ENCODE assay signal across 8 cellular contexts in genomic region chr11:122843281-122844150, GRCh38. TPM values are rescaled to one million over a fixed set of nuclear protein-coding genes. Genes with fewer than 3 reads are reported as not detected.
DNase-seq lines count a peak whose midpoint lies in the region; ATAC-seq, FAIRE-seq and TF ChIP-seq lines count a peak whose summit lies in the region.

No MANE protein-coding gene starts in this region.

- H3K4me1 ChIP-seq in DND-41 (ENCODE audit: insufficient read depth, low read length), result peaks cover 15% of the 10 kb centered on the region
- peaks cover 11% of the 10 kb centered on the region; the same call in 1 of the 2 replicates for H3K4me1 ChIP-seq in GM12878 (ENCODE audit: control insufficient read depth, insufficient read depth, low read length)
- no peaks in the 10 kb centered on the region for H3K4me1 ChIP-seq in gastroesophageal sphincter
- H3K4me1 ChIP-seq in heart left ventricle, result no peaks in the 10 kb centered on the region

- TF ChIP-seq EP300 in GM12878 (IDR thresholded peaks at IDR 0.05; ENCODE audit: borderline replicate concordance in 1 of 2, control insufficient read depth in 1 of 2, low read depth in 2 of 2, low read length in 2 of 2) (no peak), gastroesophageal sphincter (IDR thresholded peaks at IDR 0.05) (no peak)

- H3K79me2 ChIP-seq in DND-41 (ENCODE audit: insufficient read depth, low read length) (no peaks in the 10 kb centered on the region), GM12878 (ENCODE audit: control insufficient read depth, insufficient read depth, low read length) (no peaks in the 10 kb centered on the region)

- no peak overlapping the region for H3K4me2 ChIP-seq in DND-41 (ENCODE audit: insufficient read depth, low read length)
- peak overlapping the region; percentile 56 for H3K4me2 ChIP-seq in GM12878 (ENCODE audit: control insufficient read depth, insufficient read depth)

- H3K4me3 ChIP-seq in DND-41 (ENCODE audit: low read depth in 1 of 2, low read length in 2 of 2) (no peak overlapping the region), GM12878 (no peak overlapping the region), gastroesophageal sphincter (no peak overlapping the region), heart left ventricle (no peak overlapping the region)

- intact Hi-C loops in GM12878 (cut with micrococcal nuclease; ENCODE audit: unreplicated experiment), result no loop called here
- intact Hi-C loops in heart left ventricle (cut with DNase I), result loop anchor here in 1 of 10 donors (10.0 kb wide), 1 partner anchor 209 kb away; no protein-coding TSS in a partner anchor

- H3K9ac ChIP-seq in DND-41 (ENCODE audit: low read depth, low read length), result no peak overlapping the region
- no peak overlapping the region for H3K9ac ChIP-seq in GM12878 (ENCODE audit: control insufficient read depth, insufficient read depth, low read length)

- SMC1A ChIA-PET in GM12878 (lab: Charles Lee; ENCODE audit: uncharacterized antibody, unreplicated experiment), result interaction anchor here (0.6 to 15.4 kb wide), 15 partner anchors 9 to 414 kb away, joined by 3 to 485 read pairs (median 5); no protein-coding TSS in a partner anchor

- RAD21 ChIA-PET in GM12878 (lab: Charles Lee; ENCODE audit: unreplicated experiment), result interaction anchor here (0.6 to 2.8 kb wide), 13 partner anchors 9 to 179 kb away, joined by 3 to 21 read pairs (median 5); no protein-coding TSS in a partner anchor

- 11% methylated on average over 10 of the region's 10 CpGs for WGBS in GM12878 (ENCODE audit: insufficient coverage, insufficient replicate concordance, low lambda C conversion rate, missing lambda C conversion rate)
- 64 to 86% methylated on average over 9 to 10 of the region's 10 CpGs for WGBS in gastroesophageal sphincter (ENCODE audit: low coverage in 1 of 2), 2 donors
- WGBS in heart left ventricle, 4 donors, result 48 to 56% (median 53%) methylated on average over 10 of the region's 10 CpGs

- H3K36me3 ChIP-seq in DND-41 (ENCODE audit: insufficient read depth, low read length) (no peaks in the 10 kb centered on the region), GM12878 (ENCODE audit: control insufficient read depth in 2 of 2, insufficient read depth in 2 of 2, low read length in 1 of 2) (no peaks in the 10 kb centered on the region), gastroesophageal sphincter (no peaks in the 10 kb centered on the region), heart left ventricle (no peaks in the 10 kb centered on the region)

- H4K20me1 ChIP-seq in DND-41 (ENCODE audit: insufficient read depth, low read length) (no peaks in the 10 kb centered on the region), GM12878 (ENCODE audit: control insufficient read depth, insufficient read depth) (no peaks in the 10 kb centered on the region)

- peaks cover 5% of the 10 kb centered on the region for H3K27me3 ChIP-seq in DND-41 (ENCODE audit: insufficient read depth, low read length, poor library complexity)
- no peaks in the 10 kb centered on the region for H3K27me3 ChIP-seq in GM12878 (replicated peaks in 1 of 2; ENCODE audit: control insufficient read depth in 2 of 2, insufficient read depth in 2 of 2, low read length in 1 of 2)
- H3K27me3 ChIP-seq in gastroesophageal sphincter, result peaks cover 5% of the 10 kb centered on the region
- no peaks in the 10 kb centered on the region for H3K27me3 ChIP-seq in heart left ventricle

- peak; percentile 90 for FAIRE-seq in GM12878 (lab: Jason Lieb, UNC)

- CTCF ChIA-PET in GM12878 (lab: Yijun Ruan, JAX), result interaction anchor here (0.9 to 15.1 kb wide), 8 partner anchors 9 to 214 kb away, joined by 3 to 484 read pairs (median 18); no protein-coding TSS in a partner anchor

- TF ChIP-seq CTCF in DND-41 (IDR thresholded peaks at IDR 0.05; ENCODE audit: borderline replicate concordance, extremely low read depth, low read length, poor library complexity, severe bottlenecking), result no peak
- TF ChIP-seq CTCF in GM12878 (IDR thresholded peaks at IDR 0.05 in 2 of 3, conservative IDR thresholded peaks at IDR 0.05 in 1 of 3; ENCODE audit: control insufficient read depth in 2 of 3, extremely low read depth in 1 of 3, insufficient read depth in 1 of 3, low read depth in 3 of 3, low read length in 3 of 3), result no peak
- no peak for TF ChIP-seq CTCF in gastroesophageal sphincter (IDR thresholded peaks at IDR 0.05)
- TF ChIP-seq CTCF in heart left ventricle (IDR thresholded peaks at IDR 0.05), result no peak

- H3K9me3 ChIP-seq in DND-41 (ENCODE audit: insufficient read depth, low read length, severe bottlenecking), result no peaks in the 10 kb centered on the region
- H3K9me3 ChIP-seq in GM12878 (replicated peaks; ENCODE audit: control insufficient read depth, insufficient read depth, low read length), result no peaks in the 10 kb centered on the region
- H3K9me3 ChIP-seq in gastroesophageal sphincter, result no peaks in the 10 kb centered on the region
- H3K9me3 ChIP-seq in heart left ventricle, result no peaks in the 10 kb centered on the region

- H2AFZ ChIP-seq in DND-41 (ENCODE audit: low read depth, low read length) (no peak overlapping the region), GM12878 (ENCODE audit: control insufficient read depth, low read depth, low read length) (peak overlapping the region; percentile 20)

- DNase-seq in DND-41 (no peak), NCI-H187 treated with DMSO at 0.1 percent for 48 hours (lab: John Stamatoyannopoulos, UW) (peak; percentile 36), GM12878 (ENCODE audit: low read depth, low spot score) (no peak), ACHN (no peak), left lobe of liver (ENCODE audit: low spot score) (no peak), heart left ventricle (no peak)

- ATAC-seq in DND-41 (ENCODE audit: insufficient read depth, low read depth) (peak; percentile 69), GM21390 (IDR thresholded peaks at IDR 0.05; ENCODE audit: unreplicated experiment) (peak; percentile 65), GM12878 (peak; percentile 87), gastroesophageal sphincter (no peak), left lobe of liver (no peak), heart left ventricle (no peak)

- no peak for TF ChIP-seq RAD21 in GM12878 (IDR thresholded peaks at IDR 0.05; ENCODE audit: insufficient read depth, low read depth, low read length)

- no TSS peak for BruUV-seq in GM12878 (replicated peaks; lab: Mats Ljungman, UMichigan)

- POLR2A ChIA-PET in GM12878 (lab: Charles Lee), result interaction anchor here (0.6 to 2.2 kb wide), 8 partner anchors 7 to 219 kb away, joined by 3 to 12 read pairs (median 7); partner anchors contain the start of gene HSPA8

- H3K27ac ChIP-seq in DND-41 (ENCODE audit: low read length) (no peak overlapping the region), GM12878 (ENCODE audit: control insufficient read depth, insufficient read depth) (peak overlapping the region; percentile 42; the same call in 1 of the 2 replicates), gastroesophageal sphincter (no peak overlapping the region), heart left ventricle (peak overlapping the region in 1 of 12 donors; percentile 51)

- TF ChIP-seq POLR2A in GM12878 (IDR thresholded peaks at IDR 0.05; ENCODE audit: low read depth, low read length) (no peak), gastroesophageal sphincter (IDR thresholded peaks at IDR 0.05) (no peak), heart left ventricle (IDR thresholded peaks at IDR 0.05) (no peak)

- in situ Hi-C loops in GM12878 (cut with MboI) (no loop called here), ACHN (cut with HindIII; ENCODE audit: low pct_ligation_motif_present, low pct_unique_long_range_greater_than_20kb, low sequenced_read_pairs) (no loop called here)

RNA-seq across cellular contexts. Expression of gene CRTAM, which starts 5.2 kb away (rescaled TPM):
- total RNA-seq in GM12878 (2013; cell fraction: nucleolus; rRNA removed), result 9.3 and 11.0 TPM in 2 replicates
- total RNA-seq in GM12878 (2014; rRNA removed) (2.1 and 2.7 TPM in 2 replicates), GM12878 (2014; rRNA removed; fragmentation: Illumina TruSeq; extraction: Trizol) (5.0 and 5.3 TPM in 2 replicates), GM12878 (2021) (1.4 and 1.5 TPM in 2 replicates), gastroesophageal sphincter (not detected), left lobe of liver (not detected), heart left ventricle (1 to 10 TPM in 2 of 9 donors, under 1 TPM in 1, not detected in 6; 0.23 to 2.2 (median 1.8) TPM)
- not detected for polyA plus RNA-seq in GM12878 (2011; ENCODE audit: low read depth)
- polyA plus RNA-seq in GM12878 (2011; rRNA removed) (35.6 and 51.2 TPM in 2 replicates), GM12878 (2014; fragmentation: Illumina TruSeq; extraction: Trizol) (6.4 and 7.4 TPM in 2 replicates), GM12878 (2014; fragmentation: Nextera tagmentation; extraction: Ambion mirVana) (1 to 10 TPM; 2.8 to 3.1 TPM), GM12878 (2014; rRNA removed) (1.1 and 4.4 TPM in 2 replicates), GM12878 (2016; fragmentation: Nextera tagmentation; extraction: Ambion mirVana) (1 to 10 TPM in 1 of 2 experiments, under 1 TPM in 1; 0.76 to 1.2 TPM), heart left ventricle (under 1 TPM in 1 of 2 donors, not detected in 1; 0.08 TPM)
- 17.4 and 19.2 TPM in 2 replicates for polyA plus RNA-seq in GM12878 (2011; cell fraction: cytosol; rRNA removed)
- 4.5 and 6.6 TPM in 2 replicates for polyA plus RNA-seq in GM12878 (2011; cell fraction: nucleus; rRNA removed)
- 0.11 and 0.25 TPM in 2 replicates for polyA plus RNA-seq in GM12878 (2012)
- polyA minus RNA-seq in GM12878 (2011; rRNA and poly(A)+ RNA removed), result 23.8 and 29.8 TPM in 2 replicates
- polyA minus RNA-seq in GM12878 (2011; cell fraction: cytosol; rRNA and poly(A)+ RNA removed), result 9.9 and 11.3 TPM in 2 replicates
- polyA minus RNA-seq in GM12878 (2011; cell fraction: nucleus; rRNA and poly(A)+ RNA removed), result 3.6 and 4.2 TPM in 2 replicates

RNA-seq across cellular contexts. Expression of gene JHY, which starts 39.0 kb away (rescaled TPM):
- 30.2 and 30.7 TPM in 2 replicates for total RNA-seq in GM12878 (2013; cell fraction: nucleolus; rRNA removed)
- 4.7 and 5.6 TPM in 2 replicates for total RNA-seq in GM12878 (2014; rRNA removed)
- 5.5 and 5.8 TPM in 2 replicates for total RNA-seq in GM12878 (2014; rRNA removed; fragmentation: Illumina TruSeq; extraction: Trizol)
- 4.4 and 5.1 TPM in 2 replicates for total RNA-seq in GM12878 (2021)
- 0.55 TPM for polyA plus RNA-seq in GM12878 (2011; ENCODE audit: low read depth)
- 7.1 and 9.1 TPM in 2 replicates for polyA plus RNA-seq in GM12878 (2011; rRNA removed)
- 3.9 and 4.1 TPM in 2 replicates for polyA plus RNA-seq in GM12878 (2011; cell fraction: cytosol; rRNA removed)
- 4.0 and 4.7 TPM in 2 replicates for polyA plus RNA-seq in GM12878 (2011; cell fraction: nucleus; rRNA removed)
- polyA plus RNA-seq in GM12878 (2012), result 0.60 and 1.2 TPM in 2 replicates
- 5.9 and 7.4 TPM in 2 replicates for polyA plus RNA-seq in GM12878 (2014; fragmentation: Illumina TruSeq; extraction: Trizol)
- polyA plus RNA-seq in GM12878 (2014; fragmentation: Nextera tagmentation; extraction: Ambion mirVana), result 1 to 10 TPM in 1 of 2 experiments, under 1 TPM in 1; 0.90 to 1.8 TPM
- polyA plus RNA-seq in GM12878 (2014; rRNA removed), result 3.7 and 4.6 TPM in 2 replicates
- polyA plus RNA-seq in GM12878 (2016; fragmentation: Nextera tagmentation; extraction: Ambion mirVana), result 1 to 10 TPM; 5.4 to 7.1 TPM
- polyA minus RNA-seq in GM12878 (2011; rRNA and poly(A)+ RNA removed), result 4.5 and 6.7 TPM in 2 replicates
- polyA minus RNA-seq in GM12878 (2011; cell fraction: cytosol; rRNA and poly(A)+ RNA removed), result 2.1 and 3.0 TPM in 2 replicates
- polyA minus RNA-seq in GM12878 (2011; cell fraction: nucleus; rRNA and poly(A)+ RNA removed), result 4.5 and 6.9 TPM in 2 replicates
- total RNA-seq in gastroesophageal sphincter, result 10 to 100 TPM in 2 of 4 donors, 1 to 10 TPM in 2; 6.9 to 15.6 (median 10.2) TPM
- 0.23 TPM for total RNA-seq in left lobe of liver
- 1 to 10 TPM in 5 of 9 donors, under 1 TPM in 4; 0.50 to 2.3 (median 1.1) TPM for total RNA-seq in heart left ventricle
- polyA plus RNA-seq in heart left ventricle, result under 1 TPM; 0.54 to 0.61 TPM

Comparison
In these comparisons a context has a peak if more than half of its experiments do, and no peak if none do; other contexts are left out.
1. ATAC-seq: peak in DND-41 (single experiment), GM21390 (single experiment) and GM12878 (single experiment); none in gastroesophageal sphincter (single experiment), left lobe of liver (single experiment) and heart left ventricle (0 of 4).